8 cellular contexts compared by ENCODE assay signal in genomic region chr1:150464422-150464826, GRCh38. TPM values are rescaled to one million over a fixed set of nuclear protein-coding genes. Genes with fewer than 3 reads are reported as not detected.
DNase-seq lines count a peak whose midpoint lies in the region; ATAC-seq, FAIRE-seq and TF ChIP-seq lines count a peak whose summit lies in the region.

No MANE protein-coding gene starts in this region.

- peak; percentile 65 for DNase-seq in GM18507 (ENCODE audit: extremely low spot score, insufficient read length, low read depth)
- DNase-seq in NCI-H2171 treated with DMSO at 0.1 percent for 48 hours (lab: John Stamatoyannopoulos, UW) = peak; percentile 59
- peak; percentile 62 for DNase-seq in central memory CD4-positive, alpha-beta T cell
- DNase-seq in left lobe of liver (ENCODE audit: low spot score) = peak; percentile 64
- DNase-seq in stimulated activated CD4-positive, alpha-beta T cell treated with anti-CD3 and anti-CD28 coated beads, TNF-alpha, amount 100 ng/mL, for 48 hours (ENCODE audit: low read depth in 3 of 3) = peak; percentile 43 to 73 (median 53)

- peak; percentile 68 to 73 for ATAC-seq in activated CD4-positive, CD25-positive, alpha-beta regulatory T cell treated with anti-CD3 and anti-CD28 coated beads, Interleukin-2, amount 50 U/mL, for 24 hours
- ATAC-seq in left lobe of liver = peak; percentile 81
- no peak for ATAC-seq in GM21526 (IDR thresholded peaks at IDR 0.05; ENCODE audit: low FRiP score, unreplicated experiment)

- H3K27ac ChIP-seq in 22Rv1 = no peak overlapping the region

- peak; percentile 83 for FAIRE-seq in GM18507 (lab: Jason Lieb, UNC)

- TF ChIP-seq CTCF in 22Rv1 (IDR thresholded peaks at IDR 0.05) = peak; percentile 94

RNA-seq across cellular contexts. Expression of gene TARS2, which starts 22.8 kb away (rescaled TPM):
- 22.7 TPM for total RNA-seq in left lobe of liver

RNA-seq across cellular contexts. Expression of gene ECM1, which starts 43.5 kb away (rescaled TPM):
- total RNA-seq in left lobe of liver = 15.3 TPM

RNA-seq across cellular contexts. Expression of gene FALEC, which starts 51.1 kb away (rescaled TPM):
- 0.35 TPM for total RNA-seq in left lobe of liver
